ENCODE assay signal across 17 cellular contexts in genomic region chr3:64747682-64748081, GRCh38. TPM values are rescaled to one million over a fixed set of nuclear protein-coding genes. Genes with fewer than 3 reads are reported as not detected.
"Had no signal": no experiment of that assay in that cellular context is flagged by ENCODE, and none has a peak within 500 bp of the region (broad histone marks: within the 10 kb centered on the region; RNA-seq: fewer than 3 reads in every experiment).

No MANE protein-coding gene starts in this region.

- H3K9me3 ChIP-seq: gastroesophageal sphincter, left ventricle myocardium inferior, lower lobe of right lung, neutrophil, right atrium auricular region, tibial nerve had no signal

- H3K27ac ChIP-seq: left ventricle myocardium inferior, lower lobe of right lung, neutrophil, right atrium auricular region, upper lobe of right lung had no signal

- H3K4me1 ChIP-seq: lower lobe of right lung, upper lobe of right lung had no signal

- H3K27ac Mint-ChIP-seq: immature natural killer cell; naive thymus-derived CD4-positive, alpha-beta T cell had no signal

- H3K36me3 ChIP-seq: gastroesophageal sphincter, left ventricle myocardium inferior, lower lobe of right lung, neutrophil, right atrium auricular region, upper lobe of right lung had no signal

- H3K4me3 ChIP-seq: gastroesophageal sphincter, left ventricle myocardium inferior, lower lobe of right lung, right atrium auricular region, tibial nerve, upper lobe of right lung had no signal

- H3K4me1 Mint-ChIP-seq: immature natural killer cell; naive thymus-derived CD4-positive, alpha-beta T cell had no signal

- H3K4me3 Mint-ChIP-seq: immature natural killer cell; naive thymus-derived CD4-positive, alpha-beta T cell had no signal

- H3K36me3 Mint-ChIP-seq: immature natural killer cell; naive thymus-derived CD4-positive, alpha-beta T cell had no signal

- ATAC-seq: esophagus mucosa; gastroesophageal sphincter; lower lobe of right lung; naive thymus-derived CD4-positive, alpha-beta T cell; upper lobe of right lung had no signal

- H3K27me3 ChIP-seq: gastroesophageal sphincter, neutrophil, right atrium auricular region, tibial nerve, upper lobe of right lung had no signal

- DNase-seq: effector memory CD4-positive, alpha-beta T cell; glutamatergic neuron; immature natural killer cell; left ventricle myocardium inferior; lower lobe of right lung; mesenchymal stem cell; naive thymus-derived CD4-positive, alpha-beta T cell; posterior cingulate gyrus; small intestine; stimulated activated CD4-positive, alpha-beta T cell treated with anti-CD3 and anti-CD28 coated beads, Interleukin-12 subunit alpha, Interleukin-12 subunit beta, amount 100 ng/mL, for 4 hours; stimulated activated naive CD4-positive, alpha-beta T cell treated with Interleukin-2 at 50 U/mL for 16 hours; upper lobe of right lung had no signal

RNA-seq across cellular contexts. Expression of gene ADAMTS9, which starts 59.9 kb away (rescaled TPM):
- total RNA-seq: naive thymus-derived CD4-positive, alpha-beta T cell had no signal
- polyA plus RNA-seq: immature natural killer cell; naive thymus-derived CD4-positive, alpha-beta T cell had no signal
